ENCODE assay signal across 1 cellular context in the genomic region with DNA sequence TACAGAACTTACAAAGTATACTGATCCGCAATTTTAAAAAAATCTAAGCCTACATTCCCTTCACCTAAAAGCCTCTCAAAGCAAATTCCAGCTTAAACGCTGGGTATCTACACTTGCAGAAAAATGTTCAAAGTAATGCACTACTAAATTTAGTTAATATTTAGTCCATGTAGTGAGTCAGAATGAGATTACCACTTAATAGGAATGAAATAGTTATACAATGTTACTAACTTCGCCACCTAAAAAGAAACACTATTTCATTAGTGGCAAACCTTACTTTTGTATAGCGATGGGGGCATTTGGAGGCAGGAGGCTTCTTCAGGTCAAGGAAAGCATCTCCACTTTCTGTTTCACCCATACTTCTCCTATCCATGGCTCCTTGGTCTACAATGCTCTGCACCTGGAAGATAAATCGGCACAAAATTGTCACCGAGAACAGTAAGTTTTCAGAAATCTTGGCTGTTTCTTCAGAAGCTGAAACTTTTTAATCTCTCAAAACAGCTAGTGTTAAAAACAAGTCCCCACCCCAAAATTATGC.
TF ChIP-seq lines count a peak whose summit lies in the region.

No MANE protein-coding gene starts in this region.

TF ChIP-seq in endothelial cell of umbilical vein, 7 proteins besides CTCF, POLR2A, EP300 and RAD21:
- TF ChIP-seq, protein P1, sequence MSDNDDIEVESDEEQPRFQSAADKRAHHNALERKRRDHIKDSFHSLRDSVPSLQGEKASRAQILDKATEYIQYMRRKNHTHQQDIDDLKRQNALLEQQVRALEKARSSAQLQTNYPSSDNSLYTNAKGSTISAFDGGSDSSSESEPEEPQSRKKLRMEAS (IDR thresholded peaks at IDR 0.05; ENCODE audit: insufficient read depth, insufficient read length): no peak
- no peak for TF ChIP-seq MYC (IDR thresholded peaks at IDR 0.05; ENCODE audit: low read depth, low read length)
- no peak for TF ChIP-seq FOS (IDR thresholded peaks at IDR 0.05; ENCODE audit: borderline replicate concordance, insufficient read depth, low read length)
TF ChIP-seq in endothelial cell of umbilical vein: peak in this region for 0.
